ENCODE assay signal across 22 cellular contexts in genomic region chr1:5140136-5140535, GRCh38.
"Had no signal": no experiment of that assay in that cellular context is flagged by ENCODE, and none has a peak within 500 bp of the region (broad histone marks: within the 10 kb centered on the region; RNA-seq: fewer than 3 reads in every experiment).

No MANE protein-coding gene starts in this region.

- H3K36me3 Mint-ChIP-seq: activated naive CD4-positive, alpha-beta T cell treated with anti-CD3 and anti-CD28 coated beads, Interleukin-2, amount 50 U/mL, for 24 hours; memory B cell; natural killer cell treated with Interleukin-12 subunit alpha and Interleukin-12 subunit beta and Interleukin-15 and Interleukin-18, amount 100 ng/mL, for 72 hours had no signal

- H3K9me3 ChIP-seq: adrenal gland, ascending aorta, breast epithelium, colonic mucosa, gastroesophageal sphincter, testis, uterus had no signal

- H3K4me1 ChIP-seq: adrenal gland, ascending aorta, breast epithelium, colonic mucosa, gastroesophageal sphincter, testis, uterus had no signal

- H3K36me3 ChIP-seq: adrenal gland, ascending aorta, breast epithelium, colonic mucosa, gastroesophageal sphincter, uterus had no signal

- H3K27ac Mint-ChIP-seq: activated naive CD4-positive, alpha-beta T cell treated with anti-CD3 and anti-CD28 coated beads, Interleukin-2, amount 50 U/mL, for 24 hours; endodermal cell; memory B cell; natural killer cell treated with Interleukin-12 subunit alpha and Interleukin-12 subunit beta and Interleukin-15 and Interleukin-18, amount 100 ng/mL, for 72 hours; progenitor cell of endocrine pancreas; WTC11 had no signal

- DNase-seq: activated gamma-delta T cell treated with Interleukin-2 at 50 U/mL for 16 hours; activated T-cell treated with anti-CD3 and anti-CD28 coated beads, Interleukin-2, amount 50 U/mL, for 1 hour; adrenal gland; colonic mucosa; dorsolateral prefrontal cortex; endodermal cell; head of caudate nucleus; hypothalamus; left colon; stimulated activated CD4-positive, alpha-beta T cell treated with anti-CD3 and anti-CD28 coated beads, Interleukin-4, amount 100 ng/mL, for 1 hour; stimulated activated naive CD4-positive, alpha-beta T cell; testis; trophoblast cell; uterus had no signal

- ATAC-seq: gastroesophageal sphincter; left colon; natural killer cell treated with Interleukin-12 subunit alpha and Interleukin-12 subunit beta and Interleukin-15 and Interleukin-18, amount 100 ng/mL, for 72 hours; WTC11 had no signal

- H3K27me3 ChIP-seq: ascending aorta, colonic mucosa, testis, uterus had no signal

- H3K27ac ChIP-seq: adrenal gland, ascending aorta, breast epithelium, colonic mucosa, dorsolateral prefrontal cortex, gastroesophageal sphincter, testis, uterus had no signal

- H3K4me1 Mint-ChIP-seq: activated naive CD4-positive, alpha-beta T cell treated with anti-CD3 and anti-CD28 coated beads, Interleukin-2, amount 50 U/mL, for 24 hours; memory B cell; WTC11 had no signal

- H3K4me3 Mint-ChIP-seq: activated naive CD4-positive, alpha-beta T cell treated with anti-CD3 and anti-CD28 coated beads, Interleukin-2, amount 50 U/mL, for 24 hours; endodermal cell; memory B cell; natural killer cell treated with Interleukin-12 subunit alpha and Interleukin-12 subunit beta and Interleukin-15 and Interleukin-18, amount 100 ng/mL, for 72 hours; WTC11 had no signal

- H3K4me3 ChIP-seq: adrenal gland, ascending aorta, breast epithelium, colonic mucosa, dorsolateral prefrontal cortex, gastroesophageal sphincter, testis, uterus had no signal

- H3K9me3 Mint-ChIP-seq: activated naive CD4-positive, alpha-beta T cell treated with anti-CD3 and anti-CD28 coated beads, Interleukin-2, amount 50 U/mL, for 24 hours; endodermal cell; natural killer cell treated with Interleukin-12 subunit alpha and Interleukin-12 subunit beta and Interleukin-15 and Interleukin-18, amount 100 ng/mL, for 72 hours had no signal
